Comparison of ENCODE assay signal across 8 cellular contexts in genomic region chr12:53500776-53501614, GRCh38. TPM values are rescaled to one million over a fixed set of nuclear protein-coding genes. Genes with fewer than 3 reads are reported as not detected.
DNase-seq lines count a peak whose midpoint lies in the region; ATAC-seq and TF ChIP-seq lines count a peak whose summit lies in the region.

Gene TARBP2 (plus strand): TSS chr12:53501283. CDS start chr12:53501409, 126 bp downstream.

- no peaks in the 10 kb centered on the region for H4K20me1 ChIP-seq in PC-9 (ENCODE audit: insufficient read depth)

- no peaks in the 10 kb centered on the region for H3K9me2 ChIP-seq in PC-9 (ENCODE audit: insufficient read depth)

- intact Hi-C loops in PC-9 (cut with micrococcal nuclease; ENCODE audit: unreplicated experiment) = loop anchor here (2.0 to 10.0 kb wide), 3 partner anchors 49 to 436 kb away; partner anchors contain the start of genes AAAS and PCBP2

- H3K36me3 ChIP-seq in PC-9 (ENCODE audit: low read depth) = no peaks in the 10 kb centered on the region

- peak within 1 kb of the TSS; percentile 98 for H3K4me2 ChIP-seq in PC-9

- POLR2A ChIA-PET in PC-9 (lab: Charles Lee; ENCODE audit: unreplicated experiment) = interaction anchor here (0.5 to 1.5 kb wide), 17 partner anchors 9 to 556 kb away, joined by 3 to 11 read pairs (median 4); partner anchors contain the start of genes AAAS, ATP5MC2 and SPRYD3

- peaks cover 17% of the 10 kb centered on the region for H3K4me1 ChIP-seq in PC-9 (replicated peaks; ENCODE audit: insufficient read depth)

- peak; percentile 99 for DNase-seq in DMS153 (lab: John Stamatoyannopoulos, UW)
- peak; percentile 99 for DNase-seq in Jurkat, Clone E6-1 (ENCODE audit: low read depth, low spot score)
- peak; percentile 98 for DNase-seq in PC-9
- peak; percentile 98 for DNase-seq in activated T-cell treated with anti-CD3 and anti-CD28 coated beads, Interleukin-2, amount 50 U/mL, for 1 hour
- peak; percentile 97 for DNase-seq in epithelial cell of proximal tubule (ENCODE audit: low read depth)
- DNase-seq in mucosa of gallbladder (ENCODE audit: low spot score) = peak; percentile 99
- DNase-seq in stimulated activated CD8-positive, alpha-beta memory T cell treated with anti-CD3 and anti-CD28 coated beads, Interleukin-4, amount 100 ng/mL, for 4 hours (ENCODE audit: low read depth in 2 of 2, low spot score in 1 of 2) = peak; percentile 98

- CTCF ChIA-PET in PC-9 (lab: Charles Lee) = interaction anchor here (0.6 to 1.6 kb wide), 7 partner anchors 50 to 495 kb away, joined by 3 to 14 read pairs (median 4); partner anchors contain the start of genes AAAS, ATP5MC2, EIF4B and ITGB7

- peak within 1 kb of the TSS; percentile 81 for H3K27ac ChIP-seq in PC-9

- peak within 1 kb of the TSS; percentile 100 for H3K4me3 ChIP-seq in Jurkat, Clone E6-1 (ENCODE audit: low read length)
- H3K4me3 ChIP-seq in PC-9 (peak within 1 kb of the TSS; percentile 77), epithelial cell of proximal tubule (ENCODE audit: low read depth, low read length) (peak within 1 kb of the TSS; percentile 70)

- ATAC-seq in GM21619 (IDR thresholded peaks at IDR 0.05; ENCODE audit: unreplicated experiment) = peak; percentile 75

- H3F3A ChIP-seq in PC-9 (ENCODE audit: insufficient read depth, low read depth) = peaks cover 20% of the 10 kb centered on the region

- H2AFZ ChIP-seq in PC-9 = peak within 1 kb of the TSS; percentile 92

- peaks cover 26% of the 10 kb centered on the region for H3K79me2 ChIP-seq in PC-9 (ENCODE audit: low read depth)

- no TSS peak for BruUV-seq in PC-9 (replicated peaks; lab: Mats Ljungman, UMichigan)

- no peak for TF ChIP-seq CTCF in PC-9 (conservative IDR thresholded peaks at IDR 0.05)
- TF ChIP-seq CTCF in epithelial cell of proximal tubule (conservative IDR thresholded peaks at IDR 0.05; ENCODE audit: low read depth, low read length) = no peak

- no peaks in the 10 kb centered on the region for H3K27me3 ChIP-seq in PC-9 (ENCODE audit: insufficient read depth, low read depth)

- no peaks in the 10 kb centered on the region for H3K9me3 ChIP-seq in PC-9 (ENCODE audit: insufficient read depth, low read depth)

RNA-seq across cellular contexts. Expression of gene TARBP2, which starts in this region (rescaled TPM):
- polyA plus RNA-seq in Jurkat, Clone E6-1 (2012; ENCODE audit: insufficient read depth, insufficient read length) = 64.9 TPM
- total RNA-seq in PC-9 (2021) (47.8 and 53.3 TPM in 2 replicates), epithelial cell of proximal tubule (51.9 and 78.2 TPM in 2 replicates), mucosa of gallbladder (33.3 TPM)

Comparison
In these comparisons a context has a peak if more than half of its experiments do, and no peak if none do; other contexts are left out.
1. Peak in every context shown above with its lines: DNase-seq, ATAC-seq, H3K4me3 ChIP-seq and H3K27ac ChIP-seq.